In the genomic region with DNA sequence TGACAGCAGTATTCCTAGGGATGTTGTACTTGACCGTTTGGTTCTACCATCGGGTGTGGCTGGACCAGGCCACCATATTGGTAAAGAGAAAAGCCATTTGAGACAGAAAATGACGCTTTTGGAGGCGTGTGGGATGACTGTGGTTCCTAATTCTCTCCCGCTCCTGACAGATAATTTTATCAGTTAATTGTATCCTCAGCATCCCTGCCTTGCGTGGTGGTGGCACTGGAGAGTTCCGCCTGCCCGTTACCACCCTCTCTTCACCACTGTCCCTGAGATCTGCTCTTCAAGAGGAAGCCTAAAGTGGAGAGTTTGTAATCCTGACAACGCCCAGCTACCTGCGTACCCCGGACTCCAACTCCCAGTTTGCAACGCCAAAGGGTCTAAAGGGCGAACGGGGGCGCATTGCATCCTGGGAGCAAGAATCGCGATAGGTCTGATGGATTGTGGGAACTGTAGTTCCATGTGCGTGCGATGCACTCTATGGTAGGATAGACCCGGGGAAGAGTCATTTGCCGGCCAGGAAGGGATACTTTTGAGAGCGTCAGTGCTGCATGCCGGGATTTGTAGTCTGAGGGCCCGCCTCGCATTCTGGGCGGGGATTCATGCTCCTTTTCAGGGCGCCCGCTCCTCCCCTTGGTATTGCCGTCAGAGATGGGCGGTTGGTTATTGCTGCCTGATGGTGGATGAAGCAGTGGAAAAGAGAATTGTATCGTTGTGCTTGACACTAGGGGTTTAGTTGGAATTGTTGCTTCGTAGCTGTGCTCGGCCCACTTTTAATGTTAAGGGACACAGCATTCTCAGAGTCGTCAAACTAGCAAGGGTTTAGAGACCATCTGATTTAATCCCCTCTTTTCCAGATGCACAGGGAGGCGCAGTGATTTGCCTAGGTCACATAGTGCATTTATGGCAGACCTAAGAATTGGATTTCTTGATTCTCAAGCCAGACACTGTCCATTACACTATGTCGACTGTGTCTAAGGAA, we compare ENCODE assay signal across 8 cellular contexts. TPM values are rescaled to one million over a fixed set of nuclear protein-coding genes. Genes with fewer than 3 reads are reported as not detected.
DNase-seq lines count a peak whose midpoint lies in the region; ATAC-seq and FAIRE-seq lines count a peak whose summit lies in the region.

No MANE protein-coding gene starts in this region.

- no peaks in the 10 kb centered on the region for H3K9me3 ChIP-seq in BLaER1

- peak overlapping the region; percentile 77 for H3K9ac ChIP-seq in BLaER1

- intact Hi-C loops in activated CD4-positive, alpha-beta T cell treated with anti-CD3 and anti-CD28 coated beads for 36 hours (cut with DNase I, micrococcal nuclease), result loop anchor here (1.0 to 5.0 kb wide), 22 partner anchors 49 to 665 kb away; a partner anchor contains a TSS

- peaks cover 30% of the 10 kb centered on the region for H3K4me1 ChIP-seq in BLaER1

- no peaks in the 10 kb centered on the region for H3K27me3 ChIP-seq in BLaER1

- H3K4me3 Mint-ChIP-seq in activated CD4-positive, alpha-beta T cell treated with anti-CD3 and anti-CD28 coated beads for 36 hours, result no peak overlapping the region

- peak; percentile 59 for ATAC-seq in HG03442 (IDR thresholded peaks at IDR 0.05; ENCODE audit: unreplicated experiment)
- peak; percentile 77 for ATAC-seq in activated CD4-positive, alpha-beta T cell treated with anti-CD3 and anti-CD28 coated beads for 36 hours

- CTCF ChIA-PET in activated CD4-positive, alpha-beta T cell treated with anti-CD3 and anti-CD28 coated beads for 36 hours (lab: Charles Lee), result interaction anchor here (0.5 to 5.9 kb wide), 39 partner anchors 9 to 665 kb away, joined by 3 to 94 read pairs (median 4); a partner anchor contains a TSS

- no peak overlapping the region for H3K27ac Mint-ChIP-seq in activated CD4-positive, alpha-beta T cell treated with anti-CD3 and anti-CD28 coated beads for 36 hours

- H3K9me3 Mint-ChIP-seq in activated CD4-positive, alpha-beta T cell treated with anti-CD3 and anti-CD28 coated beads for 36 hours (ENCODE audit: low read depth), result no peaks in the 10 kb centered on the region

- no peaks in the 10 kb centered on the region for H3K36me3 ChIP-seq in BLaER1

- H3K36me3 Mint-ChIP-seq in activated CD4-positive, alpha-beta T cell treated with anti-CD3 and anti-CD28 coated beads for 36 hours (ENCODE audit: low read depth), result peaks cover 22% of the 10 kb centered on the region

- DNase-seq in GM19240 (ENCODE audit: insufficient read length, low spot score), result peak; percentile 98
- DNase-seq in NCI-H510A treated with DMSO at 0.1 percent for 48 hours (lab: John Stamatoyannopoulos, UW), result peak; percentile 99
- peak; percentile 96 for DNase-seq in activated CD4-positive, alpha-beta T cell treated with anti-CD3 and anti-CD28 coated beads for 36 hours
- DNase-seq in kidney glomerular epithelial cell (lab: John Stamatoyannopoulos, UW), result peak; percentile 99
- DNase-seq in stimulated activated CD4-positive, alpha-beta T cell treated with anti-CD3 and anti-CD28 coated beads, Interleukin-15, amount 100 ng/mL, for 48 hours (ENCODE audit: low read depth in 2 of 2), result peak; percentile 91 to 93

- H3K4me3 ChIP-seq in BLaER1, result peak overlapping the region; percentile 83

- H3K27me3 Mint-ChIP-seq in activated CD4-positive, alpha-beta T cell treated with anti-CD3 and anti-CD28 coated beads for 36 hours, result no peaks in the 10 kb centered on the region

- POLR2A ChIA-PET in activated CD4-positive, alpha-beta T cell treated with anti-CD3 and anti-CD28 coated beads for 36 hours (lab: Charles Lee), result interaction anchor here (0.5 to 1.6 kb wide), 9 partner anchors 25 to 381 kb away, joined by 3 to 19 read pairs (median 4); a partner anchor contains a TSS

- H4K20me1 ChIP-seq in BLaER1, result peaks cover 20% of the 10 kb centered on the region

- H3K27ac ChIP-seq in BLaER1, result peak overlapping the region; percentile 90

- H3K4me2 ChIP-seq in BLaER1, result peak overlapping the region; percentile 86

- peak; percentile 96 for FAIRE-seq in colon (lab: Jason Lieb, UNC)

- peaks cover 15% of the 10 kb centered on the region for H3K4me1 Mint-ChIP-seq in activated CD4-positive, alpha-beta T cell treated with anti-CD3 and anti-CD28 coated beads for 36 hours

RNA-seq across cellular contexts. Expression of a gene that starts 1.0 kb away (rescaled TPM):
- 10 to 100 TPM; 48.6 to 52.3 TPM for total RNA-seq in activated CD4-positive, alpha-beta T cell treated with anti-CD3 and anti-CD28 coated beads for 36 hours

RNA-seq across cellular contexts. Expression of a gene that starts 49.4 kb away (rescaled TPM):
- 10 to 100 TPM; 23.3 to 29.5 TPM for total RNA-seq in activated CD4-positive, alpha-beta T cell treated with anti-CD3 and anti-CD28 coated beads for 36 hours

RNA-seq across cellular contexts. Expression of a gene that starts 53.5 kb away (rescaled TPM):
- not detected for total RNA-seq in activated CD4-positive, alpha-beta T cell treated with anti-CD3 and anti-CD28 coated beads for 36 hours

RNA-seq across cellular contexts. Expression of a gene that starts 54.8 kb away (rescaled TPM):
- total RNA-seq in activated CD4-positive, alpha-beta T cell treated with anti-CD3 and anti-CD28 coated beads for 36 hours, result 10 to 100 TPM; 81.3 to 88.4 TPM

Comparison
In these comparisons a context has a peak if more than half of its experiments do, and no peak if none do; other contexts are left out.
1. Peak in every context shown above with its lines: DNase-seq, ATAC-seq, H3K4me3 ChIP-seq and H3K27ac ChIP-seq.